10 cellular contexts compared by ENCODE assay signal in genomic region chr15:83053151-83053550, GRCh38. TPM values are rescaled to one million over a fixed set of nuclear protein-coding genes. Genes with fewer than 3 reads are reported as not detected.
A peak's percentile ranks its signal among the peaks of the same experiment; 100 is the strongest.
DNase-seq lines count a peak whose midpoint lies in the region; ATAC-seq, FAIRE-seq and TF ChIP-seq lines count a peak whose summit lies in the region.
"Had no signal": no experiment of that assay in that cellular context is flagged by ENCODE, and none has a peak within 500 bp of the region (broad histone marks: within the 10 kb centered on the region; RNA-seq: fewer than 3 reads in every experiment).

No MANE protein-coding gene starts in this region.

- DNase-seq in MCF 10A (ENCODE audit: unreplicated experiment) (peak; percentile 26), breast epithelium (ENCODE audit: low spot score in 2 of 2) (no peak), astrocyte (ENCODE audit: low read depth) (peak; percentile 65), kidney epithelial cell (ENCODE audit: low read depth) (peak; percentile 85), aorta (no peak), NCI-H226 (no peak)
- DNase-seq in activated naive CD4-positive, alpha-beta T cell treated with anti-CD3 and anti-CD28 coated beads, Interleukin-2, amount 50 U/mL, for 72 hours (ENCODE audit: low spot score in 2 of 2) = no peak
- DNase-seq: activated CD8-positive, alpha-beta memory T cell treated with anti-CD3 and anti-CD28 coated beads, Interleukin-2, amount 10 ng/mL, durations not matched to agents 7 days and 5 days had no signal

- H3K9me3 Mint-ChIP-seq in MCF 10A (ENCODE audit: unreplicated experiment) (no peaks in the 10 kb centered on the region), astrocyte (ENCODE audit: unreplicated experiment) (no peaks in the 10 kb centered on the region)
- H3K9me3 Mint-ChIP-seq in activated naive CD4-positive, alpha-beta T cell treated with anti-CD3 and anti-CD28 coated beads, Interleukin-2, amount 50 U/mL, for 72 hours = no peaks in the 10 kb centered on the region
- H3K9me3 Mint-ChIP-seq: neural progenitor cell had no signal

- H3K36me3 Mint-ChIP-seq in MCF 10A (ENCODE audit: insufficient read depth, unreplicated experiment) = peaks cover 57% of the 10 kb centered on the region
- no peaks in the 10 kb centered on the region for H3K36me3 Mint-ChIP-seq in astrocyte (ENCODE audit: low read depth, unreplicated experiment)
- no peaks in the 10 kb centered on the region for H3K36me3 Mint-ChIP-seq in activated naive CD4-positive, alpha-beta T cell treated with anti-CD3 and anti-CD28 coated beads, Interleukin-2, amount 50 U/mL, for 72 hours

- TF ChIP-seq CTCF in MCF 10A (IDR thresholded peaks at IDR 0.05; ENCODE audit: unreplicated experiment) (no peak), breast epithelium (IDR thresholded peaks at IDR 0.05) (no peak), astrocyte (IDR thresholded peaks at IDR 0.05; ENCODE audit: insufficient read depth, low read depth, low read length) (no peak), kidney epithelial cell (IDR thresholded peaks at IDR 0.05; ENCODE audit: insufficient read depth, low read length, poor library complexity, severe bottlenecking) (no peak)

- H3K27me3 ChIP-seq in breast epithelium (no peaks in the 10 kb centered on the region), astrocyte (ENCODE audit: insufficient read depth, low read length) (no peaks in the 10 kb centered on the region), kidney epithelial cell (ENCODE audit: control insufficient read depth, insufficient read depth, low read length) (no peaks in the 10 kb centered on the region), aorta (ENCODE audit: control insufficient read depth in 1 of 2, insufficient read depth in 2 of 2, low read length in 1 of 2) (no peaks in the 10 kb centered on the region)
- H3K27me3 ChIP-seq: neural progenitor cell had no signal

- H3K9me3 ChIP-seq in breast epithelium = no peaks in the 10 kb centered on the region
- H3K9me3 ChIP-seq in astrocyte (ENCODE audit: insufficient read depth, low read depth, low read length) = no peaks in the 10 kb centered on the region
- no peaks in the 10 kb centered on the region for H3K9me3 ChIP-seq in aorta (ENCODE audit: control insufficient read depth, low read length)

- H3K4me1 ChIP-seq in breast epithelium (no peaks in the 10 kb centered on the region), astrocyte (ENCODE audit: insufficient read depth, low read length) (no peaks in the 10 kb centered on the region), aorta (ENCODE audit: control insufficient read depth in 1 of 2, insufficient read depth in 2 of 2, low read length in 2 of 2) (peaks cover 0 to 2% of the 10 kb centered on the region in 2 donors)
- H3K4me1 ChIP-seq: neural progenitor cell had no signal

- no peak overlapping the region for H3K4me2 ChIP-seq in astrocyte (ENCODE audit: low read length)
- H3K4me2 ChIP-seq: neural progenitor cell had no signal

- H3K4me3 Mint-ChIP-seq in MCF 10A (ENCODE audit: unreplicated experiment) = no peak overlapping the region
- H3K4me3 Mint-ChIP-seq in astrocyte (ENCODE audit: unreplicated experiment) = no peak overlapping the region
- H3K4me3 Mint-ChIP-seq: activated CD8-positive, alpha-beta memory T cell treated with anti-CD3 and anti-CD28 coated beads, Interleukin-2, amount 10 ng/mL, durations not matched to agents 7 days and 5 days; neural progenitor cell had no signal

- no peak overlapping the region for H3K4me3 ChIP-seq in breast epithelium
- H3K4me3 ChIP-seq in astrocyte (ENCODE audit: insufficient read depth, low read depth, low read length) = no peak overlapping the region
- H3K4me3 ChIP-seq in kidney epithelial cell (ENCODE audit: low read depth, low read length) = no peak overlapping the region
- H3K4me3 ChIP-seq in aorta (ENCODE audit: low read length in 2 of 2) = no peak overlapping the region
- H3K4me3 ChIP-seq: neural progenitor cell had no signal

- H3K27ac ChIP-seq in breast epithelium = no peak overlapping the region
- H3K27ac ChIP-seq in astrocyte (ENCODE audit: low read depth, low read length) = no peak overlapping the region
- H3K27ac ChIP-seq in aorta (ENCODE audit: low read depth in 1 of 2, low read length in 2 of 2) = no peak overlapping the region
- H3K27ac ChIP-seq: neural progenitor cell had no signal

- intact Hi-C loops in MCF 10A (cut with micrococcal nuclease) (no loop called here), breast epithelium (cut with DNase I; ENCODE audit: low total_unique reads) (no loop called here), aorta (cut with DNase I) (loop anchor here in 1 of 2 donors (10.0 kb wide), 1 partner anchor 152 kb away; the partner anchor contains the start of gene HDGFL3)

- BruUV-seq in MCF 10A (replicated peaks; lab: Mats Ljungman, UMichigan) = no TSS peak

- H3K4me1 Mint-ChIP-seq in MCF 10A (ENCODE audit: insufficient read depth, unreplicated experiment) = peaks cover under 1% of the 10 kb centered on the region
- H3K4me1 Mint-ChIP-seq in astrocyte (ENCODE audit: low read depth, unreplicated experiment) = no peaks in the 10 kb centered on the region

- H3K36me3 ChIP-seq in breast epithelium (no peaks in the 10 kb centered on the region), astrocyte (ENCODE audit: insufficient read depth, low read length) (peaks cover 16% of the 10 kb centered on the region), kidney epithelial cell (ENCODE audit: control insufficient read depth, insufficient read depth, low read length) (no peaks in the 10 kb centered on the region), aorta (ENCODE audit: control insufficient read depth in 1 of 2, insufficient read depth in 2 of 2, low read length in 1 of 2) (peaks cover 0 to 5% of the 10 kb centered on the region in 2 donors)

- no peak overlapping the region for H3K27ac Mint-ChIP-seq in MCF 10A (ENCODE audit: low read depth, unreplicated experiment)
- no peak overlapping the region for H3K27ac Mint-ChIP-seq in astrocyte (ENCODE audit: unreplicated experiment)
- H3K27ac Mint-ChIP-seq in activated naive CD4-positive, alpha-beta T cell treated with anti-CD3 and anti-CD28 coated beads, Interleukin-2, amount 50 U/mL, for 72 hours = no peak overlapping the region
- H3K27ac Mint-ChIP-seq: activated CD8-positive, alpha-beta memory T cell treated with anti-CD3 and anti-CD28 coated beads, Interleukin-2, amount 10 ng/mL, durations not matched to agents 7 days and 5 days; neural progenitor cell had no signal

- ATAC-seq in aorta (ENCODE audit: low FRiP score) (peak; percentile 59), GM21381 (IDR thresholded peaks at IDR 0.05; ENCODE audit: unreplicated experiment) (no peak)
- ATAC-seq in activated naive CD4-positive, alpha-beta T cell treated with anti-CD3 and anti-CD28 coated beads, Interleukin-2, amount 50 U/mL, for 72 hours = no peak
- ATAC-seq: activated CD8-positive, alpha-beta memory T cell treated with anti-CD3 and anti-CD28 coated beads, Interleukin-2, amount 10 ng/mL, durations not matched to agents 7 days and 5 days had no signal

- no peak for TF ChIP-seq POLR2A in breast epithelium (IDR thresholded peaks at IDR 0.05)

- no peak overlapping the region for H2AFZ ChIP-seq in astrocyte (ENCODE audit: low read depth, low read length)
- H2AFZ ChIP-seq: neural progenitor cell had no signal

- H3K27me3 Mint-ChIP-seq in MCF 10A (ENCODE audit: insufficient read depth, unreplicated experiment) (no peaks in the 10 kb centered on the region), astrocyte (ENCODE audit: low read depth, unreplicated experiment) (no peaks in the 10 kb centered on the region)
- H3K27me3 Mint-ChIP-seq: activated CD8-positive, alpha-beta memory T cell treated with anti-CD3 and anti-CD28 coated beads, Interleukin-2, amount 10 ng/mL, durations not matched to agents 7 days and 5 days had no signal

- peaks cover 59% of the 10 kb centered on the region for H3K79me2 ChIP-seq in astrocyte (ENCODE audit: insufficient read depth, low read length)

- H3K9ac ChIP-seq in astrocyte (ENCODE audit: low read length) = no peak overlapping the region
- H3K9ac ChIP-seq: neural progenitor cell had no signal

- no peak for FAIRE-seq in astrocyte (lab: Jason Lieb, UNC)

- H4K20me1 ChIP-seq in astrocyte (ENCODE audit: insufficient read depth, low read length) = peaks cover 36% of the 10 kb centered on the region

- POLR2A ChIA-PET in MCF 10A (lab: Yijun Ruan, JAX) = interaction anchor here (0.7 to 1.1 kb wide), 2 partner anchors 14 to 103 kb away, joined by 4 to 5 read pairs; partner anchors contain the start of gene BTBD1

- CTCF ChIA-PET in MCF 10A (lab: Yijun Ruan, JAX) = interaction anchor here (0.6 to 0.9 kb wide), 2 partner anchors 53 to 387 kb away, joined by 3 to 4 read pairs; no protein-coding TSS in a partner anchor

RNA-seq across cellular contexts. Expression of gene BTBD1, which starts 13.9 kb away (rescaled TPM):
- total RNA-seq in MCF 10A (2022) (42.7 and 57.0 TPM in 2 replicates), breast epithelium (10 to 100 TPM; 71.1 to 88.8 (median 87.5) TPM), astrocyte (60.3 and 61.1 TPM in 2 replicates), kidney epithelial cell (85.4 and 90.0 TPM in 2 replicates), aorta (10 to 100 TPM; 38.3 to 47.8 TPM)
- 10 to 100 TPM; 21.0 to 32.1 TPM for polyA plus RNA-seq in aorta
- total RNA-seq in activated naive CD4-positive, alpha-beta T cell treated with anti-CD3 and anti-CD28 coated beads, Interleukin-2, amount 50 U/mL, for 72 hours = 10 to 100 TPM; 47.7 to 64.7 TPM

RNA-seq across cellular contexts. Expression of gene C15orf40, which starts 41.7 kb away (rescaled TPM):
- total RNA-seq in MCF 10A (2022) = 38.1 and 39.3 TPM in 2 replicates
- total RNA-seq in breast epithelium = 10 to 100 TPM; 10.2 to 26.8 (median 14.6) TPM
- 15.3 and 18.1 TPM in 2 replicates for total RNA-seq in astrocyte
- total RNA-seq in kidney epithelial cell = 9.9 and 21.2 TPM in 2 replicates
- 10 to 100 TPM; 15.0 to 15.3 TPM for total RNA-seq in aorta
- 10 to 100 TPM; 16.5 to 27.9 TPM for polyA plus RNA-seq in aorta
- total RNA-seq in activated naive CD4-positive, alpha-beta T cell treated with anti-CD3 and anti-CD28 coated beads, Interleukin-2, amount 50 U/mL, for 72 hours = 10 to 100 TPM; 18.1 to 26.3 TPM

RNA-seq across cellular contexts. Expression of gene TM6SF1, which starts 54.3 kb away (rescaled TPM):
- total RNA-seq in MCF 10A (2022) (0.39 TPM in 1 of 2 replicates, not detected in the other), breast epithelium (1 to 10 TPM; 6.4 to 8.5 (median 7.3) TPM), astrocyte (1.0 and 2.1 TPM in 2 replicates), kidney epithelial cell (17.4 and 21.4 TPM in 2 replicates), aorta (10 to 100 TPM in 1 of 2 donors, 1 to 10 TPM in 1; 7.9 to 11.3 TPM)
- polyA plus RNA-seq in aorta = 10 to 100 TPM in 1 of 2 donors, 1 to 10 TPM in 1; 2.2 to 13.0 TPM
- total RNA-seq in activated naive CD4-positive, alpha-beta T cell treated with anti-CD3 and anti-CD28 coated beads, Interleukin-2, amount 50 U/mL, for 72 hours = 1 to 10 TPM in 1 of 2 donors, under 1 TPM in 1; 0.84 to 2.6 TPM

Comparison
In these comparisons a context has a peak if more than half of its experiments do, and no peak if none do; other contexts are left out.
1. DNase-seq: peak in MCF 10A (single experiment), astrocyte (single experiment) and kidney epithelial cell (single experiment); none in breast epithelium (0 of 2), aorta (0 of 2), activated naive CD4-positive, alpha-beta T cell treated with anti-CD3 and anti-CD28 coated beads, Interleukin-2, amount 50 U/mL, for 72 hours (0 of 2) and NCI-H226 (single experiment).